Comparison of ENCODE assay signal across 7 cellular contexts in the genomic region with DNA sequence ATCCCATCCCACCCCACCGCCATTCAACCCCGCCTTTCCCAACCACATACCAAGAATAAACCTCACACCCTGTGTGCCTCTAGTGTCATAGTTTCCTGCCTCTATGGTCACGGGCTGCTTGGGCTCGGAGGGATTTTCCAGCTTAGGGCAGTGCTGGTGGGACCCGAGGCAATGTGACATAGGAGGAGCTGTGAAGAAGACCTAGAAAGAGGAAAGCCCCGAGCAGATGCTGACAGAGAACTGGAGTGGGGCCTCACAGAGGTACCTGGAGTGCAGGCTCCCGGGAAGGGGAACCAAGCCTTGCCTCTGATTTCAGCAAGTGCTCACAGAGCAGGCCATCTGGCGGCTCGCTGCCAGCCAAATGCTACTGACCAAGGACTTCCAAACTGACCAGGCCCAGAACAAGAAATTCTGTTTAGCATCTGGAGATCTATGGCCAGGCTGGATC. TPM values are rescaled to one million over a fixed set of nuclear protein-coding genes. Genes with fewer than 3 reads are reported as not detected.
DNase-seq lines count a peak whose midpoint lies in the region; ATAC-seq, FAIRE-seq and TF ChIP-seq lines count a peak whose summit lies in the region.

No MANE protein-coding gene starts in this region.

- no peak for TF ChIP-seq EP300 in gastroesophageal sphincter (IDR thresholded peaks at IDR 0.05)

- H3K27ac Mint-ChIP-seq in activated CD4-positive, alpha-beta T cell treated with anti-CD3 and anti-CD28 coated beads, Interleukin-2, amount 10 ng/mL, durations not matched to agents 7 days and 5 days, result peak overlapping the region; percentile 67

- no peak overlapping the region for H3K4me3 ChIP-seq in gastroesophageal sphincter

- H3K9me3 ChIP-seq in gastroesophageal sphincter, result no peaks in the 10 kb centered on the region

- CTCF ChIA-PET in activated CD4-positive, alpha-beta T cell treated with anti-CD3 and anti-CD28 coated beads, Interleukin-2, amount 10 ng/mL, durations not matched to agents 7 days and 5 days (lab: Charles Lee), result interaction anchor here (1.5 to 15.7 kb wide), 4 partner anchors 8 to 273 kb away, joined by 3 to 197 read pairs (median 16); partner anchors contain the start of gene BHLHE40

- H3K36me3 Mint-ChIP-seq in activated CD4-positive, alpha-beta T cell treated with anti-CD3 and anti-CD28 coated beads, Interleukin-2, amount 10 ng/mL, durations not matched to agents 7 days and 5 days (ENCODE audit: low read depth), result no peaks in the 10 kb centered on the region

- POLR2A ChIA-PET in activated CD4-positive, alpha-beta T cell treated with anti-CD3 and anti-CD28 coated beads, Interleukin-2, amount 10 ng/mL, durations not matched to agents 7 days and 5 days (lab: Charles Lee), result interaction anchor here (1.8 kb wide), 1 partner anchor 23 kb away, joined by 7 read pairs; no protein-coding TSS in a partner anchor

- no peaks in the 10 kb centered on the region for H3K36me3 ChIP-seq in gastroesophageal sphincter

- no peak for TF ChIP-seq POLR2A in gastroesophageal sphincter (IDR thresholded peaks at IDR 0.05)

- FAIRE-seq in D721Med (lab: Jason Lieb, UNC), result no peak

- DNase-seq in activated CD4-positive, alpha-beta T cell treated with anti-CD3 and anti-CD28 coated beads, Interleukin-2, amount 10 ng/mL, durations not matched to agents 7 days and 5 days, result peak; percentile 58
- DNase-seq in kidney tubule cell (ENCODE audit: low spot score) (peak; percentile 43), D721Med (ENCODE audit: insufficient read length, low spot score) (no peak), NCI-H2171 treated with DMSO at 0.1 percent for 48 hours (lab: John Stamatoyannopoulos, UW) (no peak)

- H3K27me3 Mint-ChIP-seq in activated CD4-positive, alpha-beta T cell treated with anti-CD3 and anti-CD28 coated beads, Interleukin-2, amount 10 ng/mL, durations not matched to agents 7 days and 5 days, result no peaks in the 10 kb centered on the region

- H3K4me3 Mint-ChIP-seq in activated CD4-positive, alpha-beta T cell treated with anti-CD3 and anti-CD28 coated beads, Interleukin-2, amount 10 ng/mL, durations not matched to agents 7 days and 5 days, result no peak overlapping the region

- no peaks in the 10 kb centered on the region for H3K9me3 Mint-ChIP-seq in activated CD4-positive, alpha-beta T cell treated with anti-CD3 and anti-CD28 coated beads, Interleukin-2, amount 10 ng/mL, durations not matched to agents 7 days and 5 days

- WGBS in gastroesophageal sphincter (ENCODE audit: low coverage in 1 of 2), 2 donors, result 70 to 82% methylated on average over 4 of the region's 9 CpGs

- ATAC-seq in GM19043 (IDR thresholded peaks at IDR 0.05; ENCODE audit: low read depth, unreplicated experiment), result peak; percentile 64
- peak; percentile 86 for ATAC-seq in HG03039 (IDR thresholded peaks at IDR 0.05; ENCODE audit: unreplicated experiment)
- ATAC-seq in gastroesophageal sphincter, result no peak

- no peaks in the 10 kb centered on the region for H3K4me1 ChIP-seq in gastroesophageal sphincter

- TF ChIP-seq CTCF in D721Med (IDR thresholded peaks at IDR 0.05; ENCODE audit: insufficient read depth, missing control alignments), result no peak
- TF ChIP-seq CTCF in gastroesophageal sphincter (IDR thresholded peaks at IDR 0.05), result no peak

- peaks cover 64% of the 10 kb centered on the region for H3K4me1 Mint-ChIP-seq in activated CD4-positive, alpha-beta T cell treated with anti-CD3 and anti-CD28 coated beads, Interleukin-2, amount 10 ng/mL, durations not matched to agents 7 days and 5 days

- H3K27me3 ChIP-seq in gastroesophageal sphincter, result no peaks in the 10 kb centered on the region

- no peak overlapping the region for H3K27ac ChIP-seq in gastroesophageal sphincter

RNA-seq across cellular contexts. Expression of gene BHLHE40, which starts 27.5 kb away (rescaled TPM):
- total RNA-seq in activated CD4-positive, alpha-beta T cell treated with anti-CD3 and anti-CD28 coated beads, Interleukin-2, amount 10 ng/mL, durations not matched to agents 7 days and 5 days, result 100 to 1,000 TPM; 105 to 112 TPM
- total RNA-seq in gastroesophageal sphincter, result 10 to 100 TPM in 3 of 4 donors, 1 to 10 TPM in 1; 7.8 to 46.0 (median 14.0) TPM

Comparison
In these comparisons a context has a peak if more than half of its experiments do, and no peak if none do; other contexts are left out.
1. DNase-seq: peak in activated CD4-positive, alpha-beta T cell treated with anti-CD3 and anti-CD28 coated beads, Interleukin-2, amount 10 ng/mL, durations not matched to agents 7 days and 5 days (single experiment) and kidney tubule cell (single experiment); none in D721Med (single experiment) and NCI-H2171 treated with DMSO at 0.1 percent for 48 hours (single experiment).